ENCODE assay signal across 1 cellular context in genomic region chr13:113034451-113035208, GRCh38.
A peak's percentile ranks its signal among the peaks of the same experiment; 100 is the strongest.
TF ChIP-seq lines count a peak whose summit lies in the region.

No MANE protein-coding gene starts in this region.

TF ChIP-seq in HepG2, 621 proteins besides CTCF, POLR2A, EP300 and RAD21 (continued from another document):
- TF ChIP-seq NR0B2 (CRISPR knock-in tag; IDR thresholded peaks at IDR 0.05): no peak
- no peak for TF ChIP-seq PREB (CRISPR knock-in tag; IDR thresholded peaks at IDR 0.05)
- TF ChIP-seq NFE2L1 (CRISPR knock-in tag; IDR thresholded peaks at IDR 0.05; ENCODE audit: borderline replicate concordance): no peak
- no peak for TF ChIP-seq ZBTB25 (CRISPR knock-in tag; IDR thresholded peaks at IDR 0.05)
- TF ChIP-seq DNMT3B (CRISPR knock-in tag; conservative IDR thresholded peaks at IDR 0.05): no peak
- TF ChIP-seq ZNF331 (CRISPR knock-in tag; IDR thresholded peaks at IDR 0.05): no peak
- TF ChIP-seq ZNF816 (CRISPR knock-in tag; IDR thresholded peaks at IDR 0.05; ENCODE audit: borderline replicate concordance): no peak
- 0 out of 2 replicates have a peak, but pooled peaks have one; percentile 26 for TF ChIP-seq TEF (CRISPR knock-in tag; IDR thresholded peaks at IDR 0.05)
- no peak for TF ChIP-seq PRDM4 (CRISPR knock-in tag; IDR thresholded peaks at IDR 0.05; ENCODE audit: borderline replicate concordance)
- no peak for TF ChIP-seq TGIF2 (CRISPR knock-in tag; IDR thresholded peaks at IDR 0.05)
- TF ChIP-seq ISL2 (CRISPR knock-in tag; IDR thresholded peaks at IDR 0.05): 0 out of 2 replicates have a peak, but pooled peaks have one; percentile 28
- TF ChIP-seq ZUFSP (CRISPR knock-in tag; IDR thresholded peaks at IDR 0.05; ENCODE audit: borderline replicate concordance): no peak
- no peak for TF ChIP-seq ZNF766 (CRISPR knock-in tag; IDR thresholded peaks at IDR 0.05; ENCODE audit: borderline replicate concordance)
- TF ChIP-seq JUND (CRISPR knock-in tag; IDR thresholded peaks at IDR 0.05): no peak
- TF ChIP-seq NFE2L2 (IDR thresholded peaks at IDR 0.05; ENCODE audit: low read length): no peak
- TF ChIP-seq ZNF770 (CRISPR knock-in tag; IDR thresholded peaks at IDR 0.05): no peak
- TF ChIP-seq EEA1 (CRISPR knock-in tag; IDR thresholded peaks at IDR 0.05; ENCODE audit: borderline replicate concordance): no peak
- TF ChIP-seq SRSF9 (IDR thresholded peaks at IDR 0.05; ENCODE audit: borderline replicate concordance, insufficient read depth, low read depth, low read length, poor library complexity, severe bottlenecking): no peak
